ENCODE assay signal across 2 cellular contexts in genomic region chr13:75587679-75588078, GRCh38.
TF ChIP-seq lines count a peak whose summit lies in the region.

No MANE protein-coding gene starts in this region.

TF ChIP-seq in GM12891, 5 proteins besides CTCF, POLR2A, EP300 and RAD21 (continued from another document):
- no peak for TF ChIP-seq PAX5 (IDR thresholded peaks at IDR 0.05; ENCODE audit: insufficient read depth, low read length, severe bottlenecking)

TF ChIP-seq in IMR-90, 13 proteins besides CTCF, POLR2A, EP300 and RAD21 (continued from another document):
- TF ChIP-seq ELK1 (IDR thresholded peaks at IDR 0.05; ENCODE audit: borderline replicate concordance, low read depth, low read length): no peak
- TF ChIP-seq RFX5 (IDR thresholded peaks at IDR 0.05; ENCODE audit: low read depth, low read length): no peak
- no peak for TF ChIP-seq MAFK (IDR thresholded peaks at IDR 0.05; ENCODE audit: low read depth, low read length)
- TF ChIP-seq CEBPB (IDR thresholded peaks at IDR 0.05; ENCODE audit: low read depth, low read length): no peak
- no peak for TF ChIP-seq RCOR1 (IDR thresholded peaks at IDR 0.05; ENCODE audit: insufficient replicate concordance, low read length)
- no peak for TF ChIP-seq FOS (IDR thresholded peaks at IDR 0.05; ENCODE audit: low read depth, low read length)
- no peak for TF ChIP-seq USF2 (IDR thresholded peaks at IDR 0.05; ENCODE audit: low read depth, low read length)
- TF ChIP-seq SMC3 (IDR thresholded peaks at IDR 0.05; ENCODE audit: low read depth, low read length): no peak
- no peak for TF ChIP-seq NFE2L2 (IDR thresholded peaks at IDR 0.05; ENCODE audit: low read depth, low read length)
- TF ChIP-seq BHLHE40 (IDR thresholded peaks at IDR 0.05; ENCODE audit: low read depth, low read length): no peak
- TF ChIP-seq MAZ (IDR thresholded peaks at IDR 0.05; ENCODE audit: borderline replicate concordance, low read depth, low read length): no peak
